35 cellular contexts compared by ENCODE assay signal in the genomic region with DNA sequence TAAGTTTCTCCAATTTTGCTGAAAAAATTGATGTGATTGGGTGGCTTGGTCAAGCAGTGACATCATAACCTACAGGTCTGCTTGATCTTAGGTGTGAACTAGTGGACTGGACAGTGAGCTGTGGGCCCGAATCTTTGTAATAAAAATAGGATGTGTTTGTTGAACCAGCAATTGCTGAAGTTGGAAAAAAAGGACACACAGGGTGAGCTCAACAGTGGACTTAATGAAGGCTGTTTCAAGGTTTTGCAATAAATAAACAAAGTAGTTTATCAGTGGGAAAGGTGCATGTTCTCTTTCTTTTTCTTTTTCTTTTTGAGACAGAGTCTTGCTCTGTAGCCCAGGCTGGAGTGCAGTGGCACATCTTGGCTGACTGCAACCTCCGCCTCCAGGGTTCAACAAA. TPM values are rescaled to one million over a fixed set of nuclear protein-coding genes. Genes with fewer than 3 reads are reported as not detected.
DNase-seq lines count a peak whose midpoint lies in the region; ATAC-seq, FAIRE-seq and TF ChIP-seq lines count a peak whose summit lies in the region.
"Had no signal": no experiment of that assay in that cellular context is flagged by ENCODE, and none has a peak within 500 bp of the region (broad histone marks: within the 10 kb centered on the region; RNA-seq: fewer than 3 reads in every experiment).

No MANE protein-coding gene starts in this region.

- no peak for TF ChIP-seq POLR2A in HepG2 (IDR thresholded peaks at IDR 0.05; ENCODE audit: insufficient read depth in 1 of 2, low read depth in 2 of 2, low read length in 2 of 2)
- TF ChIP-seq POLR2A in right lobe of liver (IDR thresholded peaks at IDR 0.05), result no peak

- POLR2A ChIA-PET in HepG2 (lab: Yijun Ruan, JAX) (no interaction called here), A673 (lab: Charles Lee; ENCODE audit: low non-redundant PET) (no interaction called here)

- H3K9ac ChIP-seq in liver (ENCODE audit: low read depth in 1 of 2, low read length in 2 of 2) (no peak overlapping the region), HepG2 (ENCODE audit: insufficient read depth, low read depth, low read length) (no peak overlapping the region)
- H3K9ac ChIP-seq: BLaER1; BLaER1 treated with 17β-estradiol and CSF1 and Interleukin-3, amounts not matched to agents 10 nM and 100 nM had no signal

- TF ChIP-seq CTCF in liver (IDR thresholded peaks at IDR 0.05; ENCODE audit: low read depth, low read length, missing input control) (no peak), HepG2 (CRISPR knock-in tag; IDR thresholded peaks at IDR 0.05) (no peak), VCaP (conservative IDR thresholded peaks at IDR 0.05) (no peak), right lobe of liver (IDR thresholded peaks at IDR 0.05) (no peak), A673 (conservative IDR thresholded peaks at IDR 0.05; ENCODE audit: low read depth, low read length) (no peak)

- no peak overlapping the region for H2AFZ ChIP-seq in HepG2 (ENCODE audit: low read length)

- no peak for TF ChIP-seq EP300 in HepG2 (IDR thresholded peaks at IDR 0.05; ENCODE audit: low read depth in 2 of 2, low read length in 2 of 2)
- TF ChIP-seq EP300 in HepG2 (CRISPR knock-in tag; IDR thresholded peaks at IDR 0.05; ENCODE audit: borderline replicate concordance), result no peak

- H3K4me3 ChIP-seq in liver (ENCODE audit: low read depth in 1 of 3, low read length in 3 of 3) (no peak overlapping the region), HepG2 (replicated peaks in 1 of 3; ENCODE audit: insufficient read depth in 1 of 3, low read depth in 2 of 3, low read length in 3 of 3) (no peak overlapping the region), right lobe of liver (peak overlapping the region in 2 of 3 donors; percentile 2 to 7), A673 (ENCODE audit: low read depth, low read length, poor library complexity, severe bottlenecking) (no peak overlapping the region)
- H3K4me3 ChIP-seq: A549; BLaER1; BLaER1 treated with 17β-estradiol and CSF1 and Interleukin-3, amounts not matched to agents 10 nM and 100 nM had no signal

- peak overlapping the region; percentile 58 to 92 for H3K27ac ChIP-seq in liver (ENCODE audit: low read depth in 1 of 2, low read length in 2 of 2)
- H3K27ac ChIP-seq in HepG2 (ENCODE audit: extremely low read length, insufficient read depth, low read length), result no peak overlapping the region
- H3K27ac ChIP-seq in VCaP, result peak overlapping the region; percentile 76; the same call in 1 of the 2 replicates
- H3K27ac ChIP-seq in right lobe of liver, result peak overlapping the region; percentile 20 to 97 (median 89)
- H3K27ac ChIP-seq in A673 (ENCODE audit: low read depth, low read length, poor library complexity, severe bottlenecking), result no peak overlapping the region
- H3K27ac ChIP-seq: 22Rv1; A549; BLaER1; BLaER1 treated with 17β-estradiol and CSF1 and Interleukin-3, amounts not matched to agents 10 nM and 100 nM; C4-2B had no signal

- CTCF ChIA-PET in HepG2 (lab: Yijun Ruan, JAX; ENCODE audit: low intra/inter-chr PET ratio, low total read pairs), result no interaction called here
- CTCF ChIA-PET in A673 (lab: Charles Lee), result no interaction called here

- BruUV-seq in HepG2 (replicated peaks; lab: Mats Ljungman, UMichigan) (no TSS peak), A673 (replicated peaks; lab: Mats Ljungman, UMichigan) (no TSS peak)

- H3K9me3 ChIP-seq in liver (ENCODE audit: control insufficient read depth in 4 of 4, low read length in 3 of 4) (peaks cover 0 to 10% (median under 1%) of the 10 kb centered on the region in 4 donors), HepG2 (ENCODE audit: low read length) (peaks cover 100% of the 10 kb centered on the region), right lobe of liver (no peaks in the 10 kb centered on the region), A673 (ENCODE audit: low read depth, low read length, poor library complexity, severe bottlenecking) (peaks cover 56% of the 10 kb centered on the region)
- H3K9me3 ChIP-seq: BE2C, Caco-2 had no signal

- H3K27me3 ChIP-seq in liver (ENCODE audit: control insufficient read depth in 4 of 4, insufficient read depth in 4 of 4, low read length in 3 of 4) (no peaks in the 10 kb centered on the region), HepG2 (ENCODE audit: control insufficient read depth in 1 of 2, insufficient read depth in 2 of 2, low read length in 2 of 2) (no peaks in the 10 kb centered on the region), right lobe of liver (no peaks in the 10 kb centered on the region), A673 (replicated peaks; ENCODE audit: insufficient read depth, low read depth, low read length, poor library complexity) (no peaks in the 10 kb centered on the region)
- H3K27me3 ChIP-seq: BE2C had no signal

- in situ Hi-C loops in HepG2 (cut with HindIII; ENCODE audit: extremely low pct_ligation_motif_present, low pct_unique_long_range_greater_than_20kb), result no loop called here

- H3K79me2 ChIP-seq in HepG2 (ENCODE audit: insufficient read depth, low read length), result no peaks in the 10 kb centered on the region

- peaks cover 6 to 55% (median 39%) of the 10 kb centered on the region in 4 donors for H3K4me1 ChIP-seq in liver (ENCODE audit: control insufficient read depth in 4 of 4, insufficient read depth in 4 of 4, low read length in 3 of 4)
- H3K4me1 ChIP-seq in HepG2 (ENCODE audit: insufficient read depth, low read length), result peaks cover 11% of the 10 kb centered on the region
- H3K4me1 ChIP-seq in right lobe of liver, result peaks cover 0 to 56% (median 27%) of the 10 kb centered on the region in 4 donors
- no peaks in the 10 kb centered on the region for H3K4me1 ChIP-seq in A673 (ENCODE audit: insufficient read depth, low read length, poor library complexity, severe bottlenecking)
- H3K4me1 ChIP-seq: A549, BE2C had no signal

- H3K36me3 ChIP-seq in liver (ENCODE audit: control insufficient read depth in 4 of 4, insufficient read depth in 3 of 4, low read depth in 1 of 4, low read length in 3 of 4) (no peaks in the 10 kb centered on the region), HepG2 (replicated peaks in 1 of 2; ENCODE audit: control insufficient read depth in 1 of 2, insufficient read depth in 2 of 2, low read length in 2 of 2) (no peaks in the 10 kb centered on the region), right lobe of liver (no peaks in the 10 kb centered on the region), A673 (ENCODE audit: insufficient read depth, low read length, poor library complexity, severe bottlenecking) (no peaks in the 10 kb centered on the region)
- H3K36me3 ChIP-seq: BE2C; BLaER1; BLaER1 treated with 17β-estradiol and CSF1 and Interleukin-3, amounts not matched to agents 10 nM and 100 nM had no signal

- H3K4me2 ChIP-seq in HepG2 (ENCODE audit: low read depth, low read length), result no peak overlapping the region
- H3K4me2 ChIP-seq: A549; BLaER1; BLaER1 treated with 17β-estradiol and CSF1 and Interleukin-3, amounts not matched to agents 10 nM and 100 nM had no signal

- H4K20me1 ChIP-seq in HepG2 (ENCODE audit: insufficient read depth, low read length), result no peaks in the 10 kb centered on the region
- H4K20me1 ChIP-seq: BLaER1; BLaER1 treated with 17β-estradiol and CSF1 and Interleukin-3, amounts not matched to agents 10 nM and 100 nM had no signal

- 54% methylated on average over 2 of the region's 2 CpGs for WGBS in liver
- 25% methylated on average over 2 of the region's 2 CpGs for WGBS in HepG2 (ENCODE audit: low lambda C conversion rate)
- 45% methylated on average over 2 of the region's 2 CpGs for WGBS in right lobe of liver (ENCODE audit: insufficient coverage, low coverage, low lambda C conversion rate, missing lambda C conversion rate)

- no peak for ATAC-seq in HepG2
- ATAC-seq in left lobe of liver, result peak; percentile 65
- peak; percentile 60 to 72 (median 65) for ATAC-seq in right lobe of liver
- ATAC-seq: A549; CD8-positive, alpha-beta T cell had no signal

- intact Hi-C loops in HepG2 (cut with micrococcal nuclease; ENCODE audit: unreplicated experiment) (no loop called here), right lobe of liver (cut with DNase I) (no loop called here), A673 (cut with micrococcal nuclease; ENCODE audit: unreplicated experiment) (no loop called here)

- no peak for FAIRE-seq in HepG2 (lab: Jason Lieb, UNC)
- FAIRE-seq: A204.1, A549, D721Med had no signal

- TF ChIP-seq RAD21 in liver (IDR thresholded peaks at IDR 0.05) (peak; percentile 40 to 49), HepG2 (CRISPR knock-in tag; IDR thresholded peaks at IDR 0.05) (no peak)

- DNase-seq in HepG2 (ENCODE audit: low spot score) (no peak), left lobe of liver (ENCODE audit: low spot score) (no peak), right lobe of liver (peak in 1 of 3 donors; percentile 57), NCI-H2227 treated with DMSO at 0.1 percent for 48 hours (lab: John Stamatoyannopoulos, UW) (no peak), A673 (ENCODE audit: low spot score) (no peak), cerebellum (ENCODE audit: low spot score) (no peak)
- DNase-seq: 8988T; ACHN; AML-193; BE2C; C1 segment of cervical spinal cord; Caco-2; Calu3; CD4-positive, alpha-beta memory T cell; CD4-positive, alpha-beta T cell; CD4-positive, CD25-positive, alpha-beta regulatory T cell; CD8-positive, alpha-beta memory T cell; CD8-positive, alpha-beta T cell; COR-L47; DMS 273 treated with DMSO at 0.1 percent for 48 hours; DMS153; DMS53; DMS79; DMS79 treated with DMSO at 0.1 percent for 48 hours; DND-41; EL had no signal

RNA-seq across cellular contexts. Expression of a gene that starts 30.3 kb away (rescaled TPM):
- 1 to 10 TPM; 1.5 to 8.0 TPM for total RNA-seq in liver
- under 1 TPM; 0.57 to 0.68 TPM for polyA plus RNA-seq in liver
- not detected in 2 replicates for total RNA-seq in HepG2 (2016; rRNA removed; fragmentation: Illumina TruSeq; extraction: Trizol)
- total RNA-seq in HepG2 (2016; cell fraction: cytosol; rRNA removed; fragmentation: Illumina TruSeq; extraction: Trizol; ENCODE audit: low read depth), result not detected in 2 replicates
- total RNA-seq in HepG2 (2016; cell fraction: insoluble cytoplasmic fraction; rRNA removed; fragmentation: Illumina TruSeq; extraction: Trizol), result not detected in 2 replicates
- not detected in 2 replicates for total RNA-seq in HepG2 (2016; cell fraction: membrane; rRNA removed; fragmentation: Illumina TruSeq; extraction: Trizol)
- not detected in 2 replicates for total RNA-seq in HepG2 (2016; cell fraction: nucleus; rRNA removed; fragmentation: Illumina TruSeq; extraction: Trizol)
- polyA plus RNA-seq in HepG2 (2011; rRNA removed), result not detected in 2 replicates
- not detected in 2 replicates for polyA plus RNA-seq in HepG2 (2011; cell fraction: cytosol; rRNA removed)
- polyA plus RNA-seq in HepG2 (2011; cell fraction: nucleus; rRNA removed), result not detected in 2 replicates
- not detected in 2 replicates for polyA plus RNA-seq in HepG2 (2012)
- polyA plus RNA-seq in HepG2 (2016; cell fraction: cytosol; fragmentation: Illumina TruSeq; extraction: Trizol; ENCODE audit: low read depth), result not detected in 2 replicates
- polyA plus RNA-seq in HepG2 (2016; cell fraction: insoluble cytoplasmic fraction; fragmentation: Illumina TruSeq; extraction: Trizol; ENCODE audit: low read depth), result not detected in 2 replicates
- polyA plus RNA-seq in HepG2 (2016; cell fraction: membrane; fragmentation: Illumina TruSeq; extraction: Trizol; ENCODE audit: low read depth), result not detected in 2 replicates
- not detected in 2 replicates for polyA plus RNA-seq in HepG2 (2016; cell fraction: nucleus; fragmentation: Illumina TruSeq; extraction: Trizol; ENCODE audit: insufficient read depth, low read depth)
- not detected in 2 replicates for polyA minus RNA-seq in HepG2 (2011; rRNA and poly(A)+ RNA removed; ENCODE audit: low replicate concordance)
- polyA minus RNA-seq in HepG2 (2011; cell fraction: cytosol; rRNA and poly(A)+ RNA removed), result not detected in 2 replicates
- polyA minus RNA-seq in HepG2 (2011; cell fraction: nucleus; rRNA and poly(A)+ RNA removed), result not detected in 2 replicates
- total RNA-seq in left lobe of liver, result 0.63 TPM
- total RNA-seq in right lobe of liver, result 1 to 10 TPM in 4 of 6 experiments, under 1 TPM in 2; 0.73 to 4.1 (median 1.9) TPM
- 0.80 TPM in 1 of 2 replicates, not detected in the other for total RNA-seq in A673 (2021)
- 16.0 TPM for total RNA-seq in cerebellum
- total RNA-seq: Caco-2 had no signal

Comparison
In these comparisons a context has a peak if more than half of its experiments do, and no peak if none do; other contexts are left out.
1. H3K27ac ChIP-seq: peak in liver (2 of 2), VCaP (single experiment) and right lobe of liver (3 of 3); none in HepG2 (single experiment) and A673 (single experiment).
2. H3K4me3 ChIP-seq: peak in right lobe of liver (2 of 3); none in liver (0 of 3), HepG2 (0 of 3) and A673 (single experiment).